ENCODE assay signal across 11 cellular contexts in genomic region chr12:69988601-69989194, GRCh38.
A peak's percentile ranks its signal among the peaks of the same experiment; 100 is the strongest.
DNase-seq lines count a peak whose midpoint lies in the region; ATAC-seq and TF ChIP-seq lines count a peak whose summit lies in the region.
"Had no signal": no experiment of that assay in that cellular context is flagged by ENCODE, and none has a peak within 500 bp of the region (broad histone marks: within the 10 kb centered on the region; RNA-seq: fewer than 3 reads in every experiment).

No MANE protein-coding gene starts in this region.

- intact Hi-C loops in left ventricle myocardium superior (cut with micrococcal nuclease) (no loop called here), sigmoid colon (cut with DNase I) (no loop called here)

- 15 to 21% methylated on average over 5 of the region's 5 CpGs for WGBS in sigmoid colon, 2 donors

- DNase-seq in ELF-1 (ENCODE audit: low read depth, low spot score) (peak; percentile 24), amniotic epithelial cell (ENCODE audit: low read depth) (peak; percentile 90), left ventricle myocardium superior (no peak), sigmoid colon (no peak), left lobe of liver (ENCODE audit: low spot score) (no peak), ACHN (no peak), cerebellar nuclear complex (lab: John Stamatoyannopoulos, UW) (no peak)
- DNase-seq: CD4-positive, alpha-beta memory T cell; T-cell had no signal

- peak; percentile 87 for ATAC-seq in left ventricle myocardium superior
- ATAC-seq in left lobe of liver: no peak
- no peak for ATAC-seq in HG03457 (IDR thresholded peaks at IDR 0.05; ENCODE audit: unreplicated experiment)
- ATAC-seq: T-cell had no signal

- H3K4me1 ChIP-seq in sigmoid colon: peaks cover 0 to 12% (median 8%) of the 10 kb centered on the region in 4 donors
- H3K4me1 ChIP-seq: parathyroid adenoma had no signal

- in situ Hi-C loops in ACHN (cut with HindIII; ENCODE audit: low pct_ligation_motif_present, low pct_unique_long_range_greater_than_20kb, low sequenced_read_pairs): no loop called here

- TF ChIP-seq POLR2A in sigmoid colon (IDR thresholded peaks at IDR 0.05): no peak

- peak overlapping the region; percentile 43 to 59 (median 56) for H3K27ac ChIP-seq in sigmoid colon
- H3K27ac ChIP-seq: parathyroid adenoma had no signal

- no peaks in the 10 kb centered on the region for H3K36me3 ChIP-seq in sigmoid colon

- H3K9me3 ChIP-seq in sigmoid colon: no peaks in the 10 kb centered on the region

- TF ChIP-seq EP300 in sigmoid colon (IDR thresholded peaks at IDR 0.05): no peak

- H3K27me3 ChIP-seq in sigmoid colon: no peaks in the 10 kb centered on the region

- no peak for TF ChIP-seq CTCF in sigmoid colon (IDR thresholded peaks at IDR 0.05)

- H3K4me3 ChIP-seq in sigmoid colon: peak overlapping the region in 1 of 4 donors; percentile 8

Comparison
In these comparisons a context has a peak if more than half of its experiments do, and no peak if none do; other contexts are left out.
1. DNase-seq: peak in ELF-1 (single experiment) and amniotic epithelial cell (single experiment); none in left ventricle myocardium superior (single experiment), sigmoid colon (single experiment), left lobe of liver (single experiment), ACHN (single experiment) and cerebellar nuclear complex (0 of 2).